Comparison of ENCODE assay signal across 1 cellular context in genomic region chr16:29022196-29022595, GRCh38.
TF ChIP-seq lines count a peak whose summit lies in the region.

No MANE protein-coding gene starts in this region.

TF ChIP-seq in K562, 482 proteins besides CTCF, POLR2A, EP300 and RAD21:
- TF ChIP-seq ZNF121 (CRISPR knock-in tag; conservative IDR thresholded peaks at IDR 0.05) (peak; percentile 54), ZBTB33 (CRISPR knock-in tag; IDR thresholded peaks at IDR 0.05) (peak; percentile 61; the same call in 1 of the 2 replicates), DACH1 (IDR thresholded peaks at IDR 0.05; ENCODE audit: partially characterized antibody) (no peak)
